ENCODE assay signal across 8 cellular contexts in the genomic region with DNA sequence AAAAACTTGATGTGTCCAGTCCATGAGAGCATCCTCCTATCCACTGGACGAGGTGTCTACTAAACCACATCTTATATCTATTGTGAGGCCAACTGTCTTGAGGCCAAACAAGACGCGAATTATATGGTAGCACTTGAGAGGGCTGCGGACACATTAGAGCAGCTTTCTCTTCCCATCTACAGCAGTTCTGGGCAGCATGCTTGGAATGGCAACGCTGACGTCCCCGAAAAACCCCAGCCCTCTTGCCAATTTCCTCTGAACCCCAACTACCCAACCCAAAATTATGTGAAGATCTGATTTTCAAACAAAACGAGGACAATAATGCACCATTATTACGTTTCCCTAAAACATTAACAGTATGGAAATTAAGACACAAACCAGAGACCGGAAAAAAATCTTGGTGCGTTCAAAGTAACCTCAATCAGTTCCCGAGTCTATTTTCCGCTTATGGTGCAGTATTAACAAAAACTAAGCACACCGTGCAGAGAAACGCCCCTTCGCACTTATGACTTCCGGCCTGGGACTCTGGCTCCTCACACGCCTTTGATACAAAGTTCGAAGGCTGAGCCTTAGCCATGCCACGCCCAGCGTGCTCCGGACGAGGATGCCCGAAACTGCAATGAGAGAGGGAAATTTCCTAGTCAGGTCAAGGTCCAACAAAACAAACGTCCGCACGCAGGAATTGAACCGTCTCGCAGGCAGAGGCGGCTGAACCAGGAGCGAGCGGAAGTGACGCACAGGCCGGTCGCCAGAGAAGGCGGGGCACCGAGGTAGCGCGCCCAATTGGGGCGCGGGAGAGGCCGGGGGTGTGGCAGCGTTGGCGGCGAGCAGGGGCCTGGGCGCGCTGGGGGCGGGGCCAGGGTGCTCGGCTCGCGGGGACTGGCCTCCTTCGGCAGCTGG. TPM values are rescaled to one million over a fixed set of nuclear protein-coding genes. Genes with fewer than 3 reads are reported as not detected.
A peak's percentile ranks its signal among the peaks of the same experiment; 100 is the strongest.
DNase-seq lines count a peak whose midpoint lies in the region; ATAC-seq and TF ChIP-seq lines count a peak whose summit lies in the region.

No MANE protein-coding gene starts in this region.

- H3K79me2 ChIP-seq in SU-DHL-6 (ENCODE audit: insufficient read depth, low read length): peaks cover 7% of the 10 kb centered on the region; the same call in 1 of the 2 replicates

- H3K9me2 ChIP-seq in SU-DHL-6 (replicated peaks; ENCODE audit: insufficient read depth, low read length): no peaks in the 10 kb centered on the region

- no peaks in the 10 kb centered on the region for H3K9me3 Mint-ChIP-seq in activated naive CD8-positive, alpha-beta T cell treated with anti-CD3 and anti-CD28 coated beads, Interleukin-2, amount 50 U/mL, for 24 hours

- no peaks in the 10 kb centered on the region for H4K20me1 ChIP-seq in SU-DHL-6 (ENCODE audit: low read depth, low read length)

- H3K27ac ChIP-seq in SU-DHL-6 (ENCODE audit: low read depth, low read length) (peak overlapping the region; percentile 91), ovary (peak overlapping the region; percentile 92 to 93), thyroid gland (peak overlapping the region; percentile 90 to 98 (median 95))

- peak overlapping the region; percentile 98 for H3K27ac Mint-ChIP-seq in activated naive CD8-positive, alpha-beta T cell treated with anti-CD3 and anti-CD28 coated beads, Interleukin-2, amount 50 U/mL, for 24 hours

- CTCF ChIA-PET in GM10248 (lab: Yijun Ruan, JAX): interaction anchor here (1.2 to 10.6 kb wide), 8 partner anchors 10 to 293 kb away, joined by 3 to 174 read pairs (median 5); no protein-coding TSS in a partner anchor

- DNase-seq in GM10248 (ENCODE audit: extremely low spot score) (peak; percentile 97), NCI-H1417 (lab: John Stamatoyannopoulos, UW) (peak; percentile 94 to 97 (median 96)), Right ventricle myocardium superior (peak; percentile 99), ovary (peak; percentile 98 to 99 (median 99)), thyroid gland (peak; percentile 97 to 98)
- DNase-seq in activated naive CD8-positive, alpha-beta T cell treated with anti-CD3 and anti-CD28 coated beads, Interleukin-2, amount 50 U/mL, for 24 hours: peak; percentile 98

- peak overlapping the region; percentile 91 for H3K4me2 ChIP-seq in SU-DHL-6 (ENCODE audit: low read depth, low read length, poor library complexity, severe bottlenecking)

- H3K27me3 Mint-ChIP-seq in activated naive CD8-positive, alpha-beta T cell treated with anti-CD3 and anti-CD28 coated beads, Interleukin-2, amount 50 U/mL, for 24 hours: peaks cover 2% of the 10 kb centered on the region

- no peaks in the 10 kb centered on the region for H3K27me3 ChIP-seq in SU-DHL-6 (ENCODE audit: low read length)
- no peaks in the 10 kb centered on the region for H3K27me3 ChIP-seq in ovary
- H3K27me3 ChIP-seq in thyroid gland: no peaks in the 10 kb centered on the region

- H3K4me3 ChIP-seq in SU-DHL-6 (ENCODE audit: insufficient read depth, low read length, poor library complexity, severe bottlenecking) (peak overlapping the region; percentile 86), ovary (peak overlapping the region; percentile 99), thyroid gland (replicated peaks in 1 of 3) (peak overlapping the region; percentile 51 to 97 (median 91))

- 1% methylated on average over 27 to 52 of the region's 52 CpGs for WGBS in ovary, 3 donors
- WGBS in thyroid gland, 2 donors: 1 to 3% methylated on average over 24 to 32 of the region's 52 CpGs

- 0 out of 2 replicates have a peak, but pooled peaks cover 4% of the 10 kb centered on the region for H3F3A ChIP-seq in SU-DHL-6 (ENCODE audit: insufficient read depth)

- intact Hi-C loops in Right ventricle myocardium superior (cut with DNase I): no loop called here
- intact Hi-C loops in ovary (cut with DNase I): loop anchor here in 2 of 4 donors (2.0 to 10.0 kb wide), 4 partner anchors 82 to 134 kb away; a partner anchor contains a TSS
- intact Hi-C loops in thyroid gland (cut with DNase I): loop anchor here (5.0 kb wide), 1 partner anchor 134 kb away; no protein-coding TSS in a partner anchor

- H3K36me3 ChIP-seq in SU-DHL-6 (ENCODE audit: low read length) (no peaks in the 10 kb centered on the region), ovary (no peaks in the 10 kb centered on the region), thyroid gland (no peaks in the 10 kb centered on the region)

- no peaks in the 10 kb centered on the region for H3K4me1 ChIP-seq in ovary (ENCODE audit: insufficient read depth)
- H3K4me1 ChIP-seq in thyroid gland: peaks cover 5 to 11% of the 10 kb centered on the region in 2 donors

- peak; percentile 38 for TF ChIP-seq EP300 in ovary (IDR thresholded peaks at IDR 0.05)

- TF ChIP-seq CTCF in GM10248 (IDR thresholded peaks at IDR 0.05; ENCODE audit: control extremely low read depth, extremely low read depth, low read depth, missing control alignments) (no peak), SU-DHL-6 (IDR thresholded peaks at IDR 0.05; ENCODE audit: insufficient read depth, low read length, poor library complexity, severe bottlenecking) (no peak), ovary (IDR thresholded peaks at IDR 0.05) (no peak), thyroid gland (IDR thresholded peaks at IDR 0.05) (no peak)

- peaks cover 2% of the 10 kb centered on the region for H3K36me3 Mint-ChIP-seq in activated naive CD8-positive, alpha-beta T cell treated with anti-CD3 and anti-CD28 coated beads, Interleukin-2, amount 50 U/mL, for 24 hours (ENCODE audit: low read depth)

- TF ChIP-seq POLR2A in ovary (IDR thresholded peaks at IDR 0.05): no peak
- TF ChIP-seq POLR2A in thyroid gland (IDR thresholded peaks at IDR 0.05): no peak

- H3K9me3 ChIP-seq in SU-DHL-6 (ENCODE audit: insufficient read depth, low read length) (no peaks in the 10 kb centered on the region), ovary (no peaks in the 10 kb centered on the region), thyroid gland (no peaks in the 10 kb centered on the region)

- peaks cover 36% of the 10 kb centered on the region for H3K4me1 Mint-ChIP-seq in activated naive CD8-positive, alpha-beta T cell treated with anti-CD3 and anti-CD28 coated beads, Interleukin-2, amount 50 U/mL, for 24 hours

- POLR2A ChIA-PET in GM10248 (lab: Yijun Ruan, JAX): interaction anchor here (0.9 to 1.0 kb wide), 2 partner anchors 56 to 279 kb away, joined by 3 read pairs; no protein-coding TSS in a partner anchor

- H2AFZ ChIP-seq in SU-DHL-6 (ENCODE audit: low read depth, low read length, severe bottlenecking): peak overlapping the region; percentile 97

- H3K9ac ChIP-seq in SU-DHL-6 (ENCODE audit: low read length): peak overlapping the region; percentile 80

- ATAC-seq in HG02763 (IDR thresholded peaks at IDR 0.05; ENCODE audit: unreplicated experiment) (peak; percentile 85), Right ventricle myocardium superior (ENCODE audit: poor library complexity) (peak; percentile 99)
- peak; percentile 86 for ATAC-seq in activated naive CD8-positive, alpha-beta T cell treated with anti-CD3 and anti-CD28 coated beads, Interleukin-2, amount 50 U/mL, for 24 hours

- peak overlapping the region; percentile 96 for H3K4me3 Mint-ChIP-seq in activated naive CD8-positive, alpha-beta T cell treated with anti-CD3 and anti-CD28 coated beads, Interleukin-2, amount 50 U/mL, for 24 hours

RNA-seq across cellular contexts. Expression of a gene that starts 0.5 kb away (rescaled TPM):
- total RNA-seq in Right ventricle myocardium superior: 11.1 TPM
- 10 to 100 TPM; 16.5 to 27.0 (median 19.9) TPM for total RNA-seq in ovary
- 10 to 100 TPM in 1 of 2 donors, 1 to 10 TPM in 1; 9.1 to 12.1 TPM for polyA plus RNA-seq in ovary
- total RNA-seq in thyroid gland: 10 to 100 TPM; 15.0 to 20.4 (median 16.6) TPM

RNA-seq across cellular contexts. Expression of a gene that starts 54.6 kb away (rescaled TPM):
- total RNA-seq in Right ventricle myocardium superior: 24.3 TPM
- 10 to 100 TPM in 6 of 7 donors, 1 to 10 TPM in 1; 10.0 to 25.6 (median 13.2) TPM for total RNA-seq in ovary
- polyA plus RNA-seq in ovary: 10 to 100 TPM; 12.8 to 13.9 TPM
- 10 to 100 TPM; 18.8 to 26.1 (median 21.0) TPM for total RNA-seq in thyroid gland

Comparison
In these comparisons a context has a peak if more than half of its experiments do, and no peak if none do; other contexts are left out.
1. Peak in every context shown above with its lines: DNase-seq, ATAC-seq, H3K4me3 ChIP-seq and H3K27ac ChIP-seq.